26 cellular contexts compared by ENCODE assay signal in genomic region chr3:141608438-141608837, GRCh38.
DNase-seq lines count a peak whose midpoint lies in the region; ATAC-seq and TF ChIP-seq lines count a peak whose summit lies in the region.
"Had no signal": no experiment of that assay in that cellular context is flagged by ENCODE, and none has a peak within 500 bp of the region (broad histone marks: within the 10 kb centered on the region; RNA-seq: fewer than 3 reads in every experiment).

No MANE protein-coding gene starts in this region.

- H3K4me1 Mint-ChIP-seq in activated T-cell treated with anti-CD3 and anti-CD28 coated beads, Interleukin-2, amount 50 U/mL, for 72 hours (ENCODE audit: low read depth): no peaks in the 10 kb centered on the region
- H3K4me1 Mint-ChIP-seq in naive thymus-derived CD8-positive, alpha-beta T cell: peaks cover 0 to 24% (median 8%) of the 10 kb centered on the region in 4 donors
- H3K4me1 Mint-ChIP-seq in stimulated activated memory B cell treated with anti-CD40 and anti-IgM and Interleukin-4, amounts not matched to agents 10 μg/mL and 1 μg/mL and 100 μg/mL, for 72 hours: no peaks in the 10 kb centered on the region

- no peaks in the 10 kb centered on the region for H3K9me3 Mint-ChIP-seq in activated T-cell treated with anti-CD3 and anti-CD28 coated beads, Interleukin-2, amount 50 U/mL, for 72 hours
- no peaks in the 10 kb centered on the region for H3K9me3 Mint-ChIP-seq in naive thymus-derived CD8-positive, alpha-beta T cell
- H3K9me3 Mint-ChIP-seq in stimulated activated memory B cell treated with anti-CD40 and anti-IgM and Interleukin-4, amounts not matched to agents 10 μg/mL and 1 μg/mL and 100 μg/mL, for 72 hours: no peaks in the 10 kb centered on the region

- TF ChIP-seq CTCF in left ventricle myocardium inferior (IDR thresholded peaks at IDR 0.05; ENCODE audit: borderline replicate concordance): no peak

- POLR2A ChIA-PET in naive thymus-derived CD8-positive, alpha-beta T cell (lab: Charles Lee): no interaction called here

- H3K36me3 Mint-ChIP-seq in activated T-cell treated with anti-CD3 and anti-CD28 coated beads, Interleukin-2, amount 50 U/mL, for 72 hours (ENCODE audit: insufficient read depth in 2 of 2): peaks cover 2 to 14% of the 10 kb centered on the region in 2 donors
- H3K36me3 Mint-ChIP-seq in naive thymus-derived CD8-positive, alpha-beta T cell: peaks cover 0 to 77% (median 21%) of the 10 kb centered on the region in 3 donors
- peaks cover 45% of the 10 kb centered on the region for H3K36me3 Mint-ChIP-seq in stimulated activated memory B cell treated with anti-CD40 and anti-IgM and Interleukin-4, amounts not matched to agents 10 μg/mL and 1 μg/mL and 100 μg/mL, for 72 hours

- H3K27ac Mint-ChIP-seq in activated T-cell treated with anti-CD3 and anti-CD28 coated beads, Interleukin-2, amount 50 U/mL, for 72 hours: peak overlapping the region; percentile 52
- H3K27ac Mint-ChIP-seq in naive thymus-derived CD8-positive, alpha-beta T cell: peak overlapping the region in 6 of 10 donors; percentile 16 to 59 (median 36)
- H3K27ac Mint-ChIP-seq in stimulated activated memory B cell treated with anti-CD40 and anti-IgM and Interleukin-4, amounts not matched to agents 10 μg/mL and 1 μg/mL and 100 μg/mL, for 72 hours: peak overlapping the region; percentile 16

- DNase-seq in activated T-cell treated with anti-CD3 and anti-CD28 coated beads, Interleukin-2, amount 50 U/mL, for 72 hours: no peak
- DNase-seq in activated T-cell treated with anti-CD3 and anti-CD28 coated beads for 4 hours (no peak), right cardiac atrium (no peak), left ventricle myocardium inferior (no peak), mesenteric fat pad (ENCODE audit: low spot score) (no peak)
- DNase-seq in naive thymus-derived CD8-positive, alpha-beta T cell: no peak
- DNase-seq: 8988T, ACHN, Calu3, DMS79 treated with DMSO at 0.1 percent for 48 hours, GF-D8, HCEC 1CT, NCI-H1048, NCI-H1417 treated with DMSO at 0.1 percent for 48 hours, NCI-H1694 treated with DMSO at 0.1 percent for 48 hours, NCI-H2081, NCI-H2171, NCI-H226, NCI-H510A, NCI-H69, SHP77 treated with DMSO at 0.1 percent for 48 hours had no signal

- H3K4me3 Mint-ChIP-seq in activated T-cell treated with anti-CD3 and anti-CD28 coated beads, Interleukin-2, amount 50 U/mL, for 72 hours: no peak overlapping the region
- H3K4me3 Mint-ChIP-seq in naive thymus-derived CD8-positive, alpha-beta T cell: no peak overlapping the region
- no peak overlapping the region for H3K4me3 Mint-ChIP-seq in stimulated activated memory B cell treated with anti-CD40 and anti-IgM and Interleukin-4, amounts not matched to agents 10 μg/mL and 1 μg/mL and 100 μg/mL, for 72 hours

- H3K4me1 ChIP-seq in right cardiac atrium (ENCODE audit: control insufficient read depth, insufficient read depth, low read length) (peaks cover 1% of the 10 kb centered on the region), left ventricle myocardium inferior (peaks cover 15% of the 10 kb centered on the region)

- ATAC-seq in activated T-cell treated with anti-CD3 and anti-CD28 coated beads, Interleukin-2, amount 50 U/mL, for 72 hours (replicated peaks in 1 of 2): no peak
- ATAC-seq in right cardiac atrium (peak; percentile 56 to 71), HG02610 (IDR thresholded peaks at IDR 0.05; ENCODE audit: unreplicated experiment) (no peak)
- ATAC-seq in naive thymus-derived CD8-positive, alpha-beta T cell: no peak
- no peak for ATAC-seq in stimulated activated memory B cell treated with anti-CD40 and anti-IgM and Interleukin-4, amounts not matched to agents 10 μg/mL and 1 μg/mL and 100 μg/mL, for 72 hours
- ATAC-seq: Panc1 had no signal

- peaks cover 39% of the 10 kb centered on the region for H3K36me3 ChIP-seq in left ventricle myocardium inferior

- 22% methylated on average over 6 of the region's 6 CpGs for WGBS in right cardiac atrium

- no peak overlapping the region for H3K4me3 ChIP-seq in right cardiac atrium (ENCODE audit: low read length)
- H3K4me3 ChIP-seq in left ventricle myocardium inferior: no peak overlapping the region

- no peaks in the 10 kb centered on the region for H3K27me3 Mint-ChIP-seq in activated T-cell treated with anti-CD3 and anti-CD28 coated beads, Interleukin-2, amount 50 U/mL, for 72 hours (ENCODE audit: low read depth)
- H3K27me3 Mint-ChIP-seq in naive thymus-derived CD8-positive, alpha-beta T cell: no peaks in the 10 kb centered on the region
- no peaks in the 10 kb centered on the region for H3K27me3 Mint-ChIP-seq in stimulated activated memory B cell treated with anti-CD40 and anti-IgM and Interleukin-4, amounts not matched to agents 10 μg/mL and 1 μg/mL and 100 μg/mL, for 72 hours

- no peaks in the 10 kb centered on the region for H3K27me3 ChIP-seq in right cardiac atrium (ENCODE audit: control insufficient read depth, insufficient read depth)
- no peaks in the 10 kb centered on the region for H3K27me3 ChIP-seq in left ventricle myocardium inferior (ENCODE audit: low read depth)

- no peaks in the 10 kb centered on the region for H3K9me3 ChIP-seq in right cardiac atrium (ENCODE audit: control insufficient read depth, low read length)
- no peaks in the 10 kb centered on the region for H3K9me3 ChIP-seq in left ventricle myocardium inferior (replicated peaks)

- intact Hi-C loops in right cardiac atrium (cut with DNase I) (no loop called here), left ventricle myocardium inferior (cut with micrococcal nuclease) (no loop called here)

- H3K27ac ChIP-seq in right cardiac atrium (ENCODE audit: low read length) (no peak overlapping the region), left ventricle myocardium inferior (replicated peaks) (no peak overlapping the region)
- H3K27ac ChIP-seq: HL-60, RWPE1 had no signal

Comparison
In these comparisons a context has a peak if more than half of its experiments do, and no peak if none do; other contexts are left out.
1. ATAC-seq: peak in right cardiac atrium (2 of 2); none in activated T-cell treated with anti-CD3 and anti-CD28 coated beads, Interleukin-2, amount 50 U/mL, for 72 hours (0 of 2), naive thymus-derived CD8-positive, alpha-beta T cell (0 of 2), stimulated activated memory B cell treated with anti-CD40 and anti-IgM and Interleukin-4, amounts not matched to agents 10 μg/mL and 1 μg/mL and 100 μg/mL, for 72 hours (single experiment) and HG02610 (single experiment).
2. Peak in every context shown above with its lines, with median percentiles within 50 percentile points of each other: H3K27ac Mint-ChIP-seq.